ENCODE assay signal across 8 cellular contexts in genomic region chr3:153163349-153164008, GRCh38. TPM values are rescaled to one million over a fixed set of nuclear protein-coding genes. Genes with fewer than 3 reads are reported as not detected.
DNase-seq lines count a peak whose midpoint lies in the region; TF ChIP-seq lines count a peak whose summit lies in the region.

No MANE protein-coding gene starts in this region.

- peak overlapping the region; percentile 86 for H3K4me2 ChIP-seq in mammary epithelial cell (ENCODE audit: insufficient read depth, low read depth, low read length)

- CTCF ChIA-PET in mammary epithelial cell (lab: Charles Lee; ENCODE audit: low non-redundant PET) = no interaction called here

- peaks cover 34% of the 10 kb centered on the region for H3K4me1 ChIP-seq in mammary epithelial cell (ENCODE audit: insufficient read depth, low read length)
- H3K4me1 ChIP-seq in urinary bladder (ENCODE audit: insufficient read depth) = no peaks in the 10 kb centered on the region

- no peak overlapping the region for H2AFZ ChIP-seq in mammary epithelial cell (ENCODE audit: low read depth, low read length)

- peaks cover 64% of the 10 kb centered on the region for H3K79me2 ChIP-seq in mammary epithelial cell (ENCODE audit: insufficient read depth, low read length)

- no peak for TF ChIP-seq CTCF in mammary epithelial cell (conservative IDR thresholded peaks at IDR 0.05 in 1 of 2, IDR thresholded peaks at IDR 0.05 in 1 of 2; ENCODE audit: extremely low read depth in 1 of 2, insufficient read depth in 1 of 2, low read depth in 1 of 2, low read length in 2 of 2)

- H3K27ac ChIP-seq in mammary epithelial cell (ENCODE audit: insufficient read depth, low read depth, low read length) = peak overlapping the region; percentile 95
- H3K27ac ChIP-seq in urinary bladder (ENCODE audit: low read depth) = peak overlapping the region; percentile 97

- peak overlapping the region; percentile 100 for H3K9ac ChIP-seq in mammary epithelial cell (ENCODE audit: insufficient read depth, low read length)

- in situ Hi-C loops in mammary epithelial cell (cut with MboI; ENCODE audit: low sequenced_read_pairs in 2 of 2) = loop anchor here (10.0 to 25.0 kb wide), 5 partner anchors 109 to 599 kb away; no protein-coding TSS in a partner anchor

- H3K27me3 ChIP-seq in mammary epithelial cell (ENCODE audit: insufficient read depth, low read length) = no peaks in the 10 kb centered on the region

- intact Hi-C loops in mammary epithelial cell (cut with micrococcal nuclease) = loop anchor here (1.0 to 5.0 kb wide), 4 partner anchors 59 to 449 kb away; no protein-coding TSS in a partner anchor

- 2% methylated on average over 12 of the region's 17 CpGs for WGBS in mammary epithelial cell (ENCODE audit: low coverage, missing lambda C conversion rate)
- under 1% methylated on average over 17 of the region's 17 CpGs for WGBS in urinary bladder

- dilution Hi-C loops in mammary epithelial cell (cut with HindIII; ENCODE audit: low sequenced_read_pairs) = loop anchor here (5.0 kb wide), 1 partner anchor 111 kb away; no protein-coding TSS in a partner anchor

- H3K9me3 ChIP-seq in mammary epithelial cell (replicated peaks; ENCODE audit: insufficient read depth, low read length) = no peaks in the 10 kb centered on the region

- peaks cover 28% of the 10 kb centered on the region for H4K20me1 ChIP-seq in mammary epithelial cell (ENCODE audit: insufficient read depth, low read length)

- peak overlapping the region; percentile 89 to 95 (median 92) for H3K4me3 ChIP-seq in mammary epithelial cell (replicated peaks in 1 of 3; ENCODE audit: insufficient read depth in 1 of 3, low read depth in 2 of 3, low read length in 3 of 3)
- H3K4me3 ChIP-seq in urinary bladder (ENCODE audit: low read depth, low read length) = peak overlapping the region; percentile 92

- DNase-seq in ELR (ENCODE audit: low read depth) (peak; percentile 57), NCI-H1105 (lab: John Stamatoyannopoulos, UW) (peak; percentile 47), mammary epithelial cell (peak; percentile 49), lung microvascular endothelial cell (ENCODE audit: low read depth in 2 of 2) (peak; percentile 33 to 43), NCI-H2196 (lab: John Stamatoyannopoulos, UW; ENCODE audit: unreplicated experiment) (no peak), putamen (ENCODE audit: low spot score) (no peak)
- no peak for DNase-seq in stimulated activated CD4-positive, alpha-beta T cell treated with anti-CD3 and anti-CD28 coated beads, Interleukin-2, amount 100 ng/mL, for 24 hours

- BruUV-seq in mammary epithelial cell (replicated peaks; lab: Mats Ljungman, UMichigan) = TSS peak; percentile 16

- H3K36me3 ChIP-seq in mammary epithelial cell (ENCODE audit: insufficient read depth, low read length) (peaks cover 22% of the 10 kb centered on the region), urinary bladder (ENCODE audit: insufficient read depth) (no peaks in the 10 kb centered on the region)

RNA-seq across cellular contexts. Expression of gene RAP2B, which starts 1.5 kb away (rescaled TPM):
- total RNA-seq in mammary epithelial cell (10 to 100 TPM; 19.3 to 39.7 TPM), lung microvascular endothelial cell (12.5 and 16.1 TPM in 2 replicates), urinary bladder (20.1 TPM)
- polyA plus RNA-seq in mammary epithelial cell (13.0 TPM), urinary bladder (6.1 TPM)
- 25.1 TPM for polyA minus RNA-seq in mammary epithelial cell

Comparison
In these comparisons a context has a peak if more than half of its experiments do, and no peak if none do; other contexts are left out.
1. DNase-seq: peak in ELR (single experiment), NCI-H1105 (single experiment), mammary epithelial cell (single experiment) and lung microvascular endothelial cell (2 of 2); none in NCI-H2196 (single experiment), stimulated activated CD4-positive, alpha-beta T cell treated with anti-CD3 and anti-CD28 coated beads, Interleukin-2, amount 100 ng/mL, for 24 hours (0 of 2) and putamen (single experiment).